Comparison of ENCODE assay signal across 8 cellular contexts in genomic region chr1:151459331-151460046, GRCh38. TPM values are rescaled to one million over a fixed set of nuclear protein-coding genes. Genes with fewer than 3 reads are reported as not detected.
A peak's percentile ranks its signal among the peaks of the same experiment; 100 is the strongest.
DNase-seq lines count a peak whose midpoint lies in the region; ATAC-seq and TF ChIP-seq lines count a peak whose summit lies in the region.

Gene POGZ (minus strand): TSS chr1:151459494. CDS start chr1:151442204, 17,290 bp downstream.

- intact Hi-C loops in cardiac septum (cut with DNase I): loop anchor here (1.0 to 5.0 kb wide), 2 partner anchors 14 to 78 kb away; no protein-coding TSS in a partner anchor

- peaks cover 8% of the 10 kb centered on the region for H3K79me1 ChIP-seq in trophoblast cell (ENCODE audit: low read length)

- peak within 1 kb of the TSS; percentile 67 for H3K4me2 ChIP-seq in trophoblast cell (ENCODE audit: low read length)

- peak within 1 kb of the TSS; percentile 85 for H2BK120ac ChIP-seq in trophoblast cell (ENCODE audit: insufficient read depth, low read length, poor library complexity)

- peak within 1 kb of the TSS; percentile 96 for H3K4me3 ChIP-seq in trophoblast cell (ENCODE audit: low read depth, low read length)
- peak within 1 kb of the TSS; percentile 78 to 94 (median 90) for H3K4me3 ChIP-seq in tibial nerve

- peak within 1 kb of the TSS; percentile 99 for H3K27ac ChIP-seq in adipose tissue (ENCODE audit: low read depth, low read length)
- peak within 1 kb of the TSS; percentile 87 for H3K27ac ChIP-seq in trophoblast cell (ENCODE audit: low read depth, low read length)
- H3K27ac ChIP-seq in tibial nerve: peak within 1 kb of the TSS; percentile 98 to 100 (median 99)

- H3K36me3 ChIP-seq in trophoblast cell (ENCODE audit: control insufficient read depth in 1 of 2, insufficient read depth in 2 of 2, low read length in 2 of 2): peaks cover 0 to 1% of the 10 kb centered on the region in 2 experiments
- H3K36me3 ChIP-seq in tibial nerve: no peaks in the 10 kb centered on the region

- peak in 1 of 5 experiments; percentile 9 for TF ChIP-seq CTCF in tibial nerve (IDR thresholded peaks at IDR 0.05)

- H3K79me2 ChIP-seq in trophoblast cell (ENCODE audit: control insufficient read depth, insufficient read depth, low read length, poor library complexity): peaks cover 11% of the 10 kb centered on the region

- peak; percentile 56 for ATAC-seq in HG02763 (IDR thresholded peaks at IDR 0.05; ENCODE audit: unreplicated experiment)

- peak within 1 kb of the TSS; percentile 97 for H3K4ac ChIP-seq in trophoblast cell (ENCODE audit: low read depth, low read length)

- H2AK5ac ChIP-seq in trophoblast cell (ENCODE audit: low read length): no peak within 1 kb of the TSS

- peak; percentile 37 to 53 for TF ChIP-seq POLR2A in tibial nerve (IDR thresholded peaks at IDR 0.05)

- H3K27me3 ChIP-seq in trophoblast cell (ENCODE audit: insufficient read depth, low read length) (no peaks in the 10 kb centered on the region), tibial nerve (no peaks in the 10 kb centered on the region)

- no peak within 1 kb of the TSS for H2BK12ac ChIP-seq in trophoblast cell (ENCODE audit: low read length)

- H2BK5ac ChIP-seq in trophoblast cell (ENCODE audit: low read depth, low read length, poor library complexity): peak within 1 kb of the TSS; percentile 89

- H3K9me3 ChIP-seq in trophoblast cell (ENCODE audit: insufficient read depth, low read depth, low read length) (no peaks in the 10 kb centered on the region), tibial nerve (no peaks in the 10 kb centered on the region)

- peak within 1 kb of the TSS; percentile 83 for H4K12ac ChIP-seq in trophoblast cell (ENCODE audit: low read depth, low read length)

- H2AFZ ChIP-seq in trophoblast cell (ENCODE audit: insufficient read depth, low read length, poor library complexity): peak within 1 kb of the TSS; percentile 95

- WGBS in adipose tissue, 3 donors: 13 to 14% (median 13%) methylated on average over 27 to 29 of the region's 30 CpGs
- no CpG with 5 or more reads among the region's 30 CpGs for WGBS in trophoblast cell (ENCODE audit: extremely low coverage, insufficient coverage, insufficient read length)
- WGBS in tibial nerve, 2 donors: 14 to 20% methylated on average over 18 to 26 of the region's 30 CpGs

- peak; percentile 74 to 92 for TF ChIP-seq EP300 in tibial nerve (IDR thresholded peaks at IDR 0.05)

- DNase-seq in GM04504 (ENCODE audit: low read depth) (peak; percentile 91), NCI-H146 treated with DMSO at 0.1 percent for 48 hours (lab: John Stamatoyannopoulos, UW; ENCODE audit: unreplicated experiment) (peak; percentile 78), T-helper 1 cell (peak; percentile 81 to 93 (median 87)), cardiac septum (ENCODE audit: low spot score) (peak; percentile 97), trophoblast cell (peak; percentile 85 to 94), tibial nerve (ENCODE audit: low spot score in 2 of 2) (peak; percentile 90 to 95)

- H3K18ac ChIP-seq in trophoblast cell (ENCODE audit: low read length): peak within 1 kb of the TSS; percentile 98

- H3K23ac ChIP-seq in trophoblast cell (ENCODE audit: low read length): no peak within 1 kb of the TSS

- H3K9ac ChIP-seq in trophoblast cell (ENCODE audit: low read length): peak within 1 kb of the TSS; percentile 97

- H4K8ac ChIP-seq in trophoblast cell (ENCODE audit: low read depth, low read length): peak within 1 kb of the TSS; percentile 92

- H4K91ac ChIP-seq in trophoblast cell (ENCODE audit: low read depth, low read length): peak within 1 kb of the TSS; percentile 91

- H3K4me1 ChIP-seq in trophoblast cell (ENCODE audit: control insufficient read depth in 1 of 2, insufficient read depth in 2 of 2, low read length in 2 of 2) (peaks cover 0 to 2% of the 10 kb centered on the region in 2 experiments), tibial nerve (peaks cover 0 to 39% (median 12%) of the 10 kb centered on the region in 4 donors)

- H3K14ac ChIP-seq in trophoblast cell (ENCODE audit: low read length): peak within 1 kb of the TSS; percentile 97

RNA-seq across cellular contexts. Expression of gene POGZ, which starts in this region (rescaled TPM):
- 10 to 100 TPM; 10.8 to 17.6 (median 16.8) TPM for polyA plus RNA-seq in adipose tissue
- total RNA-seq in cardiac septum (54.4 TPM), tibial nerve (10 to 100 TPM; 67.2 to 81.0 (median 72.7) TPM)
- 40.5 and 43.4 TPM in 2 replicates for polyA plus RNA-seq in trophoblast cell (2013)

Comparison
In these comparisons a context has a peak if more than half of its experiments do, and no peak if none do; other contexts are left out.
1. Peak in every context shown above with its lines: DNase-seq, ATAC-seq, H3K4me3 ChIP-seq and H3K27ac ChIP-seq.